In the genomic region with DNA sequence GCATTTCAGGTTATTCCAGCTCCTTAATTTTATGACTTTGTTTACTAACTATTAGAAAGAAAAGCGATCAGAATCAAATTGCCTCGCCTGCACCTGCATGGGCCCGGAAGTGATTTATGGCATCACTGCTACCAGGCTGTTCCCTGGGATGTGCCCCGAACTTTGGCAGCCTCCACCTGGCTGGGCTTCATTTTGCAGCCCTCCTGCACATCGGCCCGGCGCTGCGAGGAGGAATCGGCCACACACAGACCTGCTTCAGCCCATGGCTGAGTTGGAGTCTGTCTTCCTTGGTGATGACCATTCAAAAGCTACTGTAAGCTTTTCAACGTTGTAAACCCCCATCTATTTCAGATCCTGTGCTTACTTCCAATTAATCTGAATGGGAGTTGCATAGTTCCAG, we compare ENCODE assay signal across 1 cellular context.
TF ChIP-seq lines count a peak whose summit lies in the region.

No MANE protein-coding gene starts in this region.

TF ChIP-seq in GM23338, 12 proteins besides CTCF, POLR2A, EP300 and RAD21 (continued from another document):
- TF ChIP-seq, protein P1, sequence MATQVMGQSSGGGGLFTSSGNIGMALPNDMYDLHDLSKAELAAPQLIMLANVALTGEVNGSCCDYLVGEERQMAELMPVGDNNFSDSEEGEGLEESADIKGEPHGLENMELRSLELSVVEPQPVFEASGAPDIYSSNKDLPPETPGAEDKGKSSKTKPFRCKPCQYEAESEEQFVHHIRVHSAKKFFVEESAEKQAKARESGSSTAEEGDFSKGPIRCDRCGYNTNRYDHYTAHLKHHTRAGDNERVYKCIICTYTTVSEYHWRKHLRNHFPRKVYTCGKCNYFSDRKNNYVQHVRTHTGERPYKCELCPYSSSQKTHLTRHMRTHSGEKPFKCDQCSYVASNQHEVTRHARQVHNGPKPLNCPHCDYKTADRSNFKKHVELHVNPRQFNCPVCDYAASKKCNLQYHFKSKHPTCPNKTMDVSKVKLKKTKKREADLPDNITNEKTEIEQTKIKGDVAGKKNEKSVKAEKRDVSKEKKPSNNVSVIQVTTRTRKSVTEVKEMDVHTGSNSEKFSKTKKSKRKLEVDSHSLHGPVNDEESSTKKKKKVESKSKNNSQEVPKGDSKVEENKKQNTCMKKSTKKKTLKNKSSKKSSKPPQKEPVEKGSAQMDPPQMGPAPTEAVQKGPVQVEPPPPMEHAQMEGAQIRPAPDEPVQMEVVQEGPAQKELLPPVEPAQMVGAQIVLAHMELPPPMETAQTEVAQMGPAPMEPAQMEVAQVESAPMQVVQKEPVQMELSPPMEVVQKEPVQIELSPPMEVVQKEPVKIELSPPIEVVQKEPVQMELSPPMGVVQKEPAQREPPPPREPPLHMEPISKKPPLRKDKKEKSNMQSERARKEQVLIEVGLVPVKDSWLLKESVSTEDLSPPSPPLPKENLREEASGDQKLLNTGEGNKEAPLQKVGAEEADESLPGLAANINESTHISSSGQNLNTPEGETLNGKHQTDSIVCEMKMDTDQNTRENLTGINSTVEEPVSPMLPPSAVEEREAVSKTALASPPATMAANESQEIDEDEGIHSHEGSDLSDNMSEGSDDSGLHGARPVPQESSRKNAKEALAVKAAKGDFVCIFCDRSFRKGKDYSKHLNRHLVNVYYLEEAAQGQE (IDR thresholded peaks at IDR 0.05; ENCODE audit: unreplicated experiment): no peak
- TF ChIP-seq EZH2 (IDR thresholded peaks at IDR 0.05; ENCODE audit: low read depth, unreplicated experiment): no peak
- TF ChIP-seq POLR2AphosphoS5 (IDR thresholded peaks at IDR 0.05; ENCODE audit: low read depth): no peak
- no peak for TF ChIP-seq CREB1 (CRISPR knock-in tag; IDR thresholded peaks at IDR 0.05; ENCODE audit: low read depth)
- no peak for TF ChIP-seq ZNF331 (CRISPR knock-in tag; IDR thresholded peaks at IDR 0.05; ENCODE audit: low read depth)
